13 cellular contexts compared by ENCODE assay signal in the genomic region with DNA sequence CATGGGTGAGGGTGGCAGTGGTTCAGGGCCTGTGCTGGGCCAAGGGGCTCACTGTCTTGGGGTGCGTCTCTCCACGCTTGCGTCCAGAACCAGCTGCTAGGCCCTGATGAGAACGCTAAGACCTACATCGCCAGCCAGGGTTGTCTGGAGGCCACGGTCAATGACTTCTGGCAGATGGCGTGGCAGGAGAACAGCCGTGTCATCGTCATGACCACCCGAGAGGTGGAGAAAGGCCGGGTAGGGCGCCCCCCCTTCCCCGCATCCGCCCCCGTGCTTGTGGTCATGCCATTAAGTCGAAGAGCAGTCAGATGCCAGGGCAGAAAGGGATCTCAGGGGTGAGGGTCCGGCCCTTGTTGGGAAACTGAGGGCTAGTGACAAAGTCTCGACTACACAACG. TPM values are rescaled to one million over a fixed set of nuclear protein-coding genes. Genes with fewer than 3 reads are reported as not detected.
DNase-seq lines count a peak whose midpoint lies in the region; ATAC-seq and TF ChIP-seq lines count a peak whose summit lies in the region.
"Had no signal": no experiment of that assay in that cellular context is flagged by ENCODE, and none has a peak within 500 bp of the region (broad histone marks: within the 10 kb centered on the region; RNA-seq: fewer than 3 reads in every experiment).

No MANE protein-coding gene starts in this region.

- 77 to 82% (median 82%) methylated on average over 19 of the region's 19 CpGs for WGBS in psoas muscle, 3 donors

- no peaks in the 10 kb centered on the region for H3K9me3 ChIP-seq in CD8-positive, alpha-beta T cell (ENCODE audit: low read length)
- H3K9me3 ChIP-seq in neutrophil (no peaks in the 10 kb centered on the region), psoas muscle (no peaks in the 10 kb centered on the region)

- no peak for TF ChIP-seq CTCF in CD8-positive, alpha-beta T cell (IDR thresholded peaks at IDR 0.05)
- TF ChIP-seq CTCF in neutrophil (IDR thresholded peaks at IDR 0.05) (no peak), psoas muscle (IDR thresholded peaks at IDR 0.05) (no peak), type B pancreatic cell (conservative IDR thresholded peaks at IDR 0.05) (no peak)

- H3K36me3 ChIP-seq in CD8-positive, alpha-beta T cell (ENCODE audit: insufficient read depth, low read length): peaks cover 52% of the 10 kb centered on the region
- H3K36me3 ChIP-seq in neutrophil (peaks cover 90% of the 10 kb centered on the region), psoas muscle (ENCODE audit: insufficient read depth in 1 of 2, low read depth in 1 of 2) (no peaks in the 10 kb centered on the region)

- H3K4me1 Mint-ChIP-seq in CD8-positive, alpha-beta T cell (ENCODE audit: low read depth): peaks cover 83% of the 10 kb centered on the region
- H3K4me1 Mint-ChIP-seq in type B pancreatic cell (ENCODE audit: unreplicated experiment): peaks cover 5% of the 10 kb centered on the region

- peak overlapping the region; percentile 15 for H3K4me3 ChIP-seq in CD8-positive, alpha-beta T cell (ENCODE audit: low read depth, low read length)
- peak overlapping the region in 1 of 2 experiments; percentile 88 for H3K4me3 ChIP-seq in neutrophil (ENCODE audit: low read depth in 1 of 2, low read length in 1 of 2)
- H3K4me3 ChIP-seq in psoas muscle: no peak overlapping the region

- peak; percentile 22 for TF ChIP-seq POLR2A in GM19099 (IDR thresholded peaks at IDR 0.05; ENCODE audit: extremely low read depth, insufficient read length, low read depth)

- CTCF ChIA-PET in CD8-positive, alpha-beta T cell (lab: Charles Lee): interaction anchor here (1.0 to 13.3 kb wide), 5 partner anchors 8 to 32 kb away, joined by 3 to 531 read pairs (median 122); a partner anchor contains a TSS

- peak in 3 of 7 experiments; percentile 52 to 63 (median 58) for DNase-seq in CD8-positive, alpha-beta T cell
- DNase-seq in activated gamma-delta T cell treated with anti-CD3 and anti-CD28 coated beads, Interleukin-2, amount 50 U/mL, for 16 hours (ENCODE audit: low read depth): peak; percentile 48
- DNase-seq in psoas muscle (no peak), type B pancreatic cell (ENCODE audit: extremely low spot score, unreplicated experiment) (no peak), DMS79 treated with DMSO at 0.1 percent for 48 hours (lab: John Stamatoyannopoulos, UW) (no peak)
- DNase-seq: foreskin fibroblast; nephron progenitor cell; stimulated activated CD4-positive, alpha-beta T cell treated with anti-CD3 and anti-CD28 coated beads, Interleukin-12 subunit alpha, Interleukin-12 subunit beta, amount 100 ng/mL, for 4 hours had no signal

- peak overlapping the region; percentile 99 for H3K4me3 Mint-ChIP-seq in CD8-positive, alpha-beta T cell
- H3K4me3 Mint-ChIP-seq in type B pancreatic cell: no peak overlapping the region
- H3K4me3 Mint-ChIP-seq: nephron progenitor cell had no signal

- peak overlapping the region; percentile 41 for H3K27ac ChIP-seq in CD8-positive, alpha-beta T cell (ENCODE audit: low read depth, low read length)
- peak overlapping the region; percentile 99 for H3K27ac ChIP-seq in neutrophil
- H3K27ac ChIP-seq in psoas muscle: no peak overlapping the region

- intact Hi-C loops in CD8-positive, alpha-beta T cell (cut with DNase I, micrococcal nuclease): loop anchor here in 1 of 2 experiments (10.0 kb wide), 2 partner anchors 352 to 422 kb away; a partner anchor contains a TSS
- intact Hi-C loops in psoas muscle (cut with DNase I): no loop called here

- no peaks in the 10 kb centered on the region for H3K27me3 ChIP-seq in CD8-positive, alpha-beta T cell (ENCODE audit: insufficient read depth, low read length)
- H3K27me3 ChIP-seq in neutrophil (no peaks in the 10 kb centered on the region), psoas muscle (ENCODE audit: insufficient read depth in 3 of 3, low read length in 2 of 3) (no peaks in the 10 kb centered on the region)

- peaks cover 74% of the 10 kb centered on the region for H3K4me1 ChIP-seq in CD8-positive, alpha-beta T cell (ENCODE audit: insufficient read depth, low read length)
- H3K4me1 ChIP-seq in neutrophil (ENCODE audit: control insufficient read depth in 1 of 2, insufficient read depth in 1 of 2, low read depth in 1 of 2, low read length in 1 of 2) (peaks cover 74 to 88% of the 10 kb centered on the region in 2 experiments), psoas muscle (peaks cover 5% of the 10 kb centered on the region)

- H3K9me3 Mint-ChIP-seq in CD8-positive, alpha-beta T cell: no peaks in the 10 kb centered on the region
- H3K9me3 Mint-ChIP-seq in type B pancreatic cell: no peaks in the 10 kb centered on the region
- H3K9me3 Mint-ChIP-seq: nephron progenitor cell had no signal

- ATAC-seq in CD8-positive, alpha-beta T cell: no peak
- ATAC-seq in psoas muscle (no peak), GM18909 (IDR thresholded peaks at IDR 0.05; ENCODE audit: poor library complexity, unreplicated experiment) (no peak)

- no peaks in the 10 kb centered on the region for H3K27me3 Mint-ChIP-seq in CD8-positive, alpha-beta T cell (ENCODE audit: low read depth)
- H3K27me3 Mint-ChIP-seq in type B pancreatic cell: no peaks in the 10 kb centered on the region

- peak overlapping the region; percentile 100 for H3K27ac Mint-ChIP-seq in CD8-positive, alpha-beta T cell
- H3K27ac Mint-ChIP-seq in type B pancreatic cell: no peak overlapping the region

- peaks cover 86% of the 10 kb centered on the region for H3K36me3 Mint-ChIP-seq in CD8-positive, alpha-beta T cell
- no peaks in the 10 kb centered on the region for H3K36me3 Mint-ChIP-seq in type B pancreatic cell

- POLR2A ChIA-PET in CD8-positive, alpha-beta T cell (lab: Charles Lee): interaction anchor here (1.4 to 13.4 kb wide), 4 partner anchors 8 to 18 kb away, joined by 4 to 642 read pairs (median 16); a partner anchor contains a TSS

RNA-seq across cellular contexts. Expression of a gene that starts 5.2 kb away (rescaled TPM):
- total RNA-seq in CD8-positive, alpha-beta T cell: 10 to 100 TPM; 63.2 to 63.9 TPM
- total RNA-seq in psoas muscle (1 to 10 TPM; 3.6 to 7.6 (median 4.6) TPM), type B pancreatic cell (ENCODE audit: low replicate concordance) (15.6 and 61.0 TPM in 2 replicates)
- polyA plus RNA-seq in psoas muscle: 1 to 10 TPM; 1.3 to 2.6 (median 2.1) TPM

RNA-seq across cellular contexts. Expression of a gene that starts 12.5 kb away (rescaled TPM):
- total RNA-seq in CD8-positive, alpha-beta T cell: 100 to 1,000 TPM; 328 to 356 TPM
- total RNA-seq in psoas muscle (100 to 1,000 TPM in 2 of 4 donors, 10 to 100 TPM in 2; 80.4 to 110 (median 95.6) TPM), type B pancreatic cell (ENCODE audit: low replicate concordance) (220 and 275 TPM in 2 replicates)
- 100 to 1,000 TPM; 223 to 269 (median 247) TPM for polyA plus RNA-seq in psoas muscle

RNA-seq across cellular contexts. Expression of a gene that starts 12.7 kb away (rescaled TPM):
- total RNA-seq in CD8-positive, alpha-beta T cell: not detected
- total RNA-seq in psoas muscle (not detected), type B pancreatic cell (ENCODE audit: low replicate concordance) (not detected in 2 replicates)
- not detected for polyA plus RNA-seq in psoas muscle
- total RNA-seq: dermis microvascular lymphatic vessel endothelial cell had no signal
- polyA plus RNA-seq: keratinocyte had no signal

RNA-seq across cellular contexts. Expression of a gene that starts 14.1 kb away (rescaled TPM):
- total RNA-seq in CD8-positive, alpha-beta T cell: 100 to 1,000 TPM; 145 to 148 TPM
- total RNA-seq in psoas muscle: 100 to 1,000 TPM; 137 to 278 (median 180) TPM
- 100 to 1,000 TPM; 176 to 381 (median 208) TPM for polyA plus RNA-seq in psoas muscle
- total RNA-seq in type B pancreatic cell (ENCODE audit: low replicate concordance): 252 and 377 TPM in 2 replicates

RNA-seq across cellular contexts. Expression of a gene that starts 14.4 kb away (rescaled TPM):
- total RNA-seq in CD8-positive, alpha-beta T cell: 10 to 100 TPM; 42.8 to 43.2 TPM
- total RNA-seq in psoas muscle (10 to 100 TPM; 30.1 to 59.4 (median 44.8) TPM), type B pancreatic cell (ENCODE audit: low replicate concordance) (46.5 and 108 TPM in 2 replicates)
- polyA plus RNA-seq in psoas muscle: 10 to 100 TPM; 26.6 to 66.5 (median 50.4) TPM
